ENCODE assay signal across 28 cellular contexts in genomic region chr13:56459291-56459690, GRCh38.
"Had no signal": no experiment of that assay in that cellular context is flagged by ENCODE, and none has a peak within 500 bp of the region (broad histone marks: within the 10 kb centered on the region; RNA-seq: fewer than 3 reads in every experiment).

No MANE protein-coding gene starts in this region.

- H3K4me3 ChIP-seq: coronary artery, dorsolateral prefrontal cortex, gastrocnemius medialis had no signal

- H3K27me3 ChIP-seq: brain microvascular endothelial cell, dorsolateral prefrontal cortex, foreskin keratinocyte, gastrocnemius medialis had no signal

- ATAC-seq: activated CD4-positive, CD25-positive, alpha-beta regulatory T cell treated with anti-CD3 and anti-CD28 coated beads, Interleukin-2, amount 50 U/mL, for 24 hours; activated CD8-positive, alpha-beta T cell treated with anti-CD3 and anti-CD28 coated beads for 36 hours; activated T-cell treated with anti-CD3 and anti-CD28 coated beads, Interleukin-2, amount 50 U/mL, for 4 hours; activated T-helper 17 cell treated with anti-CD3 and anti-CD28 coated beads, Interleukin-2, amount 50 U/mL, for 72 hours; esophagus mucosa; foreskin keratinocyte; gastrocnemius medialis; T-helper 17 cell had no signal

- H3K36me3 ChIP-seq: brain microvascular endothelial cell, gastrocnemius medialis, WERI-Rb-1 had no signal

- DNase-seq: activated B cell treated with CpG ODN at 0.5 μM for 24 hours; activated CD4-positive, alpha-beta T cell treated with anti-CD3 and anti-CD28 coated beads for 48 hours; activated CD4-positive, alpha-beta T cell treated with anti-CD3 and anti-CD28 coated beads, Interleukin-2, amount 50 U/mL, for 1 hour; activated CD4-positive, alpha-beta T cell treated with anti-CD3 and anti-CD28 coated beads, Interleukin-2, amount 50 U/mL, for 48 hours; activated CD8-positive, alpha-beta memory T cell treated with anti-CD3 and anti-CD28 coated beads for 24 hours; activated CD8-positive, alpha-beta T cell treated with anti-CD3 and anti-CD28 coated beads for 36 hours; activated effector memory CD4-positive, alpha-beta T cell treated with Interleukin-2 at 50 U/mL for 16 hours; activated gamma-delta T cell treated with Interleukin-2 at 50 U/mL for 16 hours; activated naive CD4-positive, alpha-beta T cell treated with anti-CD3 and anti-CD28 coated beads, Interleukin-2, amount 50 U/mL, for 16 hours; activated naive CD4-positive, alpha-beta T cell treated with Interleukin-2 at 50 U/mL for 16 hours; activated T-cell treated with anti-CD3 and anti-CD28 coated beads, Interleukin-2, amount 50 U/mL, for 4 hours; amniotic stem cell; anterior cingulate cortex; brain microvascular endothelial cell; dorsolateral prefrontal cortex; effector memory CD4-positive, alpha-beta T cell; endodermal cell; foreskin keratinocyte; gastrocnemius medialis; glutamatergic neuron; T-helper 1 cell; T-helper 17 cell; T1000; WERI-Rb-1 had no signal

- H3K27ac ChIP-seq: brain microvascular endothelial cell, coronary artery, dorsolateral prefrontal cortex, foreskin keratinocyte, gastrocnemius medialis, WERI-Rb-1 had no signal

- H3K9me3 ChIP-seq: gastrocnemius medialis had no signal

- H3K4me1 ChIP-seq: foreskin keratinocyte, gastrocnemius medialis had no signal
